12 cellular contexts compared by ENCODE assay signal in genomic region chr3:42476225-42477160, GRCh38. TPM values are rescaled to one million over a fixed set of nuclear protein-coding genes. Genes with fewer than 3 reads are reported as not detected.
DNase-seq lines count a peak whose midpoint lies in the region; ATAC-seq, FAIRE-seq and TF ChIP-seq lines count a peak whose summit lies in the region.
"Had no signal": no experiment of that assay in that cellular context is flagged by ENCODE, and none has a peak within 500 bp of the region (broad histone marks: within the 10 kb centered on the region; RNA-seq: fewer than 3 reads in every experiment).

No MANE protein-coding gene starts in this region.

- H3K27me3 Mint-ChIP-seq in activated CD8-positive, alpha-beta T cell treated with anti-CD3 and anti-CD28 coated beads, Interleukin-2, amount 10 ng/mL, durations not matched to agents 7 days and 5 days (ENCODE audit: low read depth) = peaks cover 8% of the 10 kb centered on the region
- H3K27me3 Mint-ChIP-seq in activated CD8-positive, alpha-beta T cell treated with anti-CD3 and anti-CD28 coated beads for 36 hours = peaks cover 7% of the 10 kb centered on the region

- H3K36me3 ChIP-seq in WERI-Rb-1 (no peaks in the 10 kb centered on the region), kidney (ENCODE audit: control insufficient read depth in 1 of 2, insufficient read depth in 2 of 2, low read length in 2 of 2) (no peaks in the 10 kb centered on the region), upper lobe of right lung (no peaks in the 10 kb centered on the region), SJCRH30 (no peaks in the 10 kb centered on the region)
- H3K36me3 ChIP-seq: adrenal gland, BLaER1 had no signal

- no peak overlapping the region for H3K9ac ChIP-seq in kidney (ENCODE audit: low read length in 2 of 2)
- H3K9ac ChIP-seq: BLaER1 had no signal

- ATAC-seq in activated CD8-positive, alpha-beta T cell treated with anti-CD3 and anti-CD28 coated beads, Interleukin-2, amount 10 ng/mL, durations not matched to agents 7 days and 5 days = no peak
- ATAC-seq in activated CD8-positive, alpha-beta T cell treated with anti-CD3 and anti-CD28 coated beads for 36 hours = no peak
- ATAC-seq in upper lobe of right lung = peak; percentile 93
- no peak for ATAC-seq in GM19328 (IDR thresholded peaks at IDR 0.05; ENCODE audit: unreplicated experiment)
- ATAC-seq: GM23338 had no signal

- H3K4me3 Mint-ChIP-seq in activated CD8-positive, alpha-beta T cell treated with anti-CD3 and anti-CD28 coated beads, Interleukin-2, amount 10 ng/mL, durations not matched to agents 7 days and 5 days = no peak overlapping the region
- H3K4me3 Mint-ChIP-seq in activated CD8-positive, alpha-beta T cell treated with anti-CD3 and anti-CD28 coated beads for 36 hours = no peak overlapping the region
- H3K4me3 Mint-ChIP-seq: GM23338 had no signal

- no peak overlapping the region for H3K27ac Mint-ChIP-seq in activated CD8-positive, alpha-beta T cell treated with anti-CD3 and anti-CD28 coated beads, Interleukin-2, amount 10 ng/mL, durations not matched to agents 7 days and 5 days
- H3K27ac Mint-ChIP-seq in activated CD8-positive, alpha-beta T cell treated with anti-CD3 and anti-CD28 coated beads for 36 hours = no peak overlapping the region
- H3K27ac Mint-ChIP-seq: GM23338 had no signal

- TF ChIP-seq CTCF in activated CD8-positive, alpha-beta T cell treated with anti-CD3 and anti-CD28 coated beads for 36 hours (IDR thresholded peaks at IDR 0.05) = no peak
- TF ChIP-seq CTCF in WERI-Rb-1 (IDR thresholded peaks at IDR 0.05; ENCODE audit: low read depth, low read length) = no peak
- TF ChIP-seq CTCF in kidney (IDR thresholded peaks at IDR 0.05; ENCODE audit: borderline replicate concordance, extremely low read depth, insufficient read depth) = no peak
- no peak for TF ChIP-seq CTCF in upper lobe of right lung (IDR thresholded peaks at IDR 0.05)

- intact Hi-C loops in activated CD8-positive, alpha-beta T cell treated with anti-CD3 and anti-CD28 coated beads for 36 hours (cut with micrococcal nuclease) = no loop called here
- intact Hi-C loops in kidney (cut with DNase I) (no loop called here), upper lobe of right lung (cut with DNase I) (no loop called here)

- POLR2A ChIA-PET in activated CD8-positive, alpha-beta T cell treated with anti-CD3 and anti-CD28 coated beads, Interleukin-2, amount 10 ng/mL, durations not matched to agents 7 days and 5 days (lab: Charles Lee) = no interaction called here
- POLR2A ChIA-PET in activated CD8-positive, alpha-beta T cell treated with anti-CD3 and anti-CD28 coated beads for 36 hours (lab: Charles Lee) = no interaction called here

- peaks cover 4% of the 10 kb centered on the region for H3K9me3 ChIP-seq in WERI-Rb-1 (ENCODE audit: severe bottlenecking)
- peaks cover 4 to 6% of the 10 kb centered on the region in 2 donors for H3K9me3 ChIP-seq in kidney (ENCODE audit: control insufficient read depth in 1 of 2, low read length in 2 of 2)
- no peaks in the 10 kb centered on the region for H3K9me3 ChIP-seq in upper lobe of right lung
- no peaks in the 10 kb centered on the region for H3K9me3 ChIP-seq in SJCRH30 (replicated peaks)

- peak; percentile 15 for DNase-seq in activated CD8-positive, alpha-beta T cell treated with anti-CD3 and anti-CD28 coated beads, Interleukin-2, amount 10 ng/mL, durations not matched to agents 7 days and 5 days
- no peak for DNase-seq in activated CD8-positive, alpha-beta T cell treated with anti-CD3 and anti-CD28 coated beads for 36 hours
- peak; percentile 49 for DNase-seq in WERI-Rb-1
- DNase-seq in kidney = peak; percentile 89
- peak; percentile 89 for DNase-seq in upper lobe of right lung
- DNase-seq in SJCRH30 = no peak
- DNase-seq in T-helper 9 cell = no peak
- DNase-seq: hippocampal formation had no signal

- CTCF ChIA-PET in activated CD8-positive, alpha-beta T cell treated with anti-CD3 and anti-CD28 coated beads, Interleukin-2, amount 10 ng/mL, durations not matched to agents 7 days and 5 days (lab: Charles Lee) = no interaction called here
- CTCF ChIA-PET in activated CD8-positive, alpha-beta T cell treated with anti-CD3 and anti-CD28 coated beads for 36 hours (lab: Charles Lee) = interaction anchor here (1.4 to 1.7 kb wide), 2 partner anchors 25 to 229 kb away, joined by 4 to 5 read pairs; partner anchors contain the start of gene VIPR1

- no peaks in the 10 kb centered on the region for H3K4me1 Mint-ChIP-seq in activated CD8-positive, alpha-beta T cell treated with anti-CD3 and anti-CD28 coated beads, Interleukin-2, amount 10 ng/mL, durations not matched to agents 7 days and 5 days (ENCODE audit: low read depth)
- H3K4me1 Mint-ChIP-seq in activated CD8-positive, alpha-beta T cell treated with anti-CD3 and anti-CD28 coated beads for 36 hours (ENCODE audit: low read depth) = no peaks in the 10 kb centered on the region
- H3K4me1 Mint-ChIP-seq: GM23338 had no signal

- H3K4me1 ChIP-seq in kidney (ENCODE audit: control insufficient read depth in 1 of 2, insufficient read depth in 1 of 2, low read depth in 1 of 2, low read length in 2 of 2) = peaks cover 0 to 2% of the 10 kb centered on the region in 2 donors
- peaks cover 26% of the 10 kb centered on the region for H3K4me1 ChIP-seq in upper lobe of right lung
- no peaks in the 10 kb centered on the region for H3K4me1 ChIP-seq in SJCRH30
- H3K4me1 ChIP-seq: BLaER1 had no signal

- H3K4me3 ChIP-seq in WERI-Rb-1 (ENCODE audit: low read depth, low read length) (no peak overlapping the region), kidney (ENCODE audit: low read length in 2 of 2) (no peak overlapping the region), upper lobe of right lung (no peak overlapping the region), SJCRH30 (no peak overlapping the region)
- H3K4me3 ChIP-seq: adrenal gland, BLaER1, GM23338 had no signal

- H3K27ac ChIP-seq in WERI-Rb-1 = no peak overlapping the region
- peak overlapping the region in 1 of 2 donors; percentile 27 for H3K27ac ChIP-seq in kidney (ENCODE audit: low read depth in 2 of 2, low read length in 2 of 2)
- peak overlapping the region; percentile 58 for H3K27ac ChIP-seq in upper lobe of right lung
- H3K27ac ChIP-seq in SJCRH30 = no peak overlapping the region
- H3K27ac ChIP-seq: adrenal gland, BLaER1 had no signal

- no peak for FAIRE-seq in kidney (lab: Jason Lieb, UNC)

- no peaks in the 10 kb centered on the region for H3K36me3 Mint-ChIP-seq in activated CD8-positive, alpha-beta T cell treated with anti-CD3 and anti-CD28 coated beads, Interleukin-2, amount 10 ng/mL, durations not matched to agents 7 days and 5 days (ENCODE audit: low read depth)
- peaks cover 4% of the 10 kb centered on the region for H3K36me3 Mint-ChIP-seq in activated CD8-positive, alpha-beta T cell treated with anti-CD3 and anti-CD28 coated beads for 36 hours (ENCODE audit: low read depth)

- H3K27me3 ChIP-seq in WERI-Rb-1 (ENCODE audit: insufficient read depth, low read depth, severe bottlenecking) = no peaks in the 10 kb centered on the region
- H3K27me3 ChIP-seq in upper lobe of right lung = no peaks in the 10 kb centered on the region
- H3K27me3 ChIP-seq in SJCRH30 = no peaks in the 10 kb centered on the region
- H3K27me3 ChIP-seq: adrenal gland, BLaER1 had no signal

- peaks cover 9% of the 10 kb centered on the region for H3K9me3 Mint-ChIP-seq in activated CD8-positive, alpha-beta T cell treated with anti-CD3 and anti-CD28 coated beads, Interleukin-2, amount 10 ng/mL, durations not matched to agents 7 days and 5 days (ENCODE audit: insufficient read depth)
- peaks cover 12% of the 10 kb centered on the region for H3K9me3 Mint-ChIP-seq in activated CD8-positive, alpha-beta T cell treated with anti-CD3 and anti-CD28 coated beads for 36 hours

RNA-seq across cellular contexts. Expression of gene VIPR1, which starts 25.9 kb away (rescaled TPM):
- 1 to 10 TPM; 9.1 to 9.5 TPM for total RNA-seq in activated CD8-positive, alpha-beta T cell treated with anti-CD3 and anti-CD28 coated beads, Interleukin-2, amount 10 ng/mL, durations not matched to agents 7 days and 5 days
- 1 to 10 TPM; 8.5 to 9.0 TPM for total RNA-seq in activated CD8-positive, alpha-beta T cell treated with anti-CD3 and anti-CD28 coated beads for 36 hours
- total RNA-seq in kidney (4.9 TPM), upper lobe of right lung (184 TPM)
- 5.3 TPM for polyA plus RNA-seq in kidney (ENCODE audit: insufficient read depth, low read depth, low replicate concordance)
- not detected in 2 replicates for total RNA-seq in SJCRH30 (2014; rRNA removed; shearing (Covaris generic))

Comparison
In these comparisons a context has a peak if more than half of its experiments do, and no peak if none do; other contexts are left out.
1. DNase-seq: peak in activated CD8-positive, alpha-beta T cell treated with anti-CD3 and anti-CD28 coated beads, Interleukin-2, amount 10 ng/mL, durations not matched to agents 7 days and 5 days (single experiment), WERI-Rb-1 (single experiment), kidney (single experiment) and upper lobe of right lung (single experiment); none in activated CD8-positive, alpha-beta T cell treated with anti-CD3 and anti-CD28 coated beads for 36 hours (single experiment), SJCRH30 (0 of 2) and T-helper 9 cell (single experiment).
2. RNA of gene VIPR1, which starts 25.9 kb away (total RNA-seq): 184 TPM in upper lobe of right lung (single experiment); 9.1 to 9.5 TPM in activated CD8-positive, alpha-beta T cell treated with anti-CD3 and anti-CD28 coated beads, Interleukin-2, amount 10 ng/mL, durations not matched to agents 7 days and 5 days, 8.5 to 9.0 TPM in activated CD8-positive, alpha-beta T cell treated with anti-CD3 and anti-CD28 coated beads for 36 hours, 4.9 TPM in kidney (single experiment) and not detected in SJCRH30; every median in the first group is over 10 times any median in the second.